Comparison of ENCODE assay signal across 8 cellular contexts in genomic region chr2:126655500-126656310, GRCh38. TPM values are rescaled to one million over a fixed set of nuclear protein-coding genes. Genes with fewer than 3 reads are reported as not detected.
DNase-seq lines count a peak whose midpoint lies in the region; ATAC-seq and TF ChIP-seq lines count a peak whose summit lies in the region.

GYPC (plus strand) TSS chr2:126656158; CDS start chr2:126656264, 106 bp downstream.

- TF ChIP-seq POLR2A in breast epithelium (IDR thresholded peaks at IDR 0.05): no peak
- no peak for TF ChIP-seq POLR2A in spleen (IDR thresholded peaks at IDR 0.05)

- 8 to 10% (median 10%) methylated on average over 36 to 38 of the region's 38 CpGs for WGBS in spleen, 5 donors

- no peak for TF ChIP-seq CTCF in breast epithelium (IDR thresholded peaks at IDR 0.05)
- peak in 1 of 11 experiments; percentile 20 for TF ChIP-seq CTCF in spleen (IDR thresholded peaks at IDR 0.05 in 8 of 11, conservative IDR thresholded peaks at IDR 0.05 in 3 of 11)

- peak; percentile 32 for ATAC-seq in HG03025 (IDR thresholded peaks at IDR 0.05; ENCODE audit: low FRiP score, unreplicated experiment)

- H3K27me3 ChIP-seq in breast epithelium (no peaks in the 10 kb centered on the region), spleen (replicated peaks in 1 of 7) (no peaks in the 10 kb centered on the region)

- H3K4me3 ChIP-seq in breast epithelium (peak within 1 kb of the TSS; percentile 73 to 94 (median 74)), spleen (peak within 1 kb of the TSS; percentile 33 to 86 (median 70))

- DNase-seq in NOMO-1 (lab: John Stamatoyannopoulos, UW; ENCODE audit: unreplicated experiment in 2 of 2): peak; percentile 10 to 63
- DNase-seq in NOMO-1 treated with dmso at 0.1 percent for 144 hours (lab: John Stamatoyannopoulos, UW; ENCODE audit: unreplicated experiment): no peak
- DNase-seq in breast epithelium (ENCODE audit: low spot score in 2 of 2): peak; percentile 62 to 78
- peak; percentile 70 for DNase-seq in iPS-NIHi7 (ENCODE audit: extremely low spot score)
- DNase-seq in spleen: peak; percentile 93
- no peak for DNase-seq in NCI-H2081 treated with DMSO at 0.1 percent for 48 hours (lab: John Stamatoyannopoulos, UW)

- intact Hi-C loops in T-helper 1 cell treated with Interleukin-12 subunit alpha and Interleukin-12 subunit beta and Interleukin-4 antibody, amounts not matched to agents 30 ng/mL and 1 ng/mL, for 36 hours (cut with micrococcal nuclease): loop anchor here (1.0 to 5.0 kb wide), 11 partner anchors 9 to 1662 kb away; partner anchors contain the start of genes BIN1, HS6ST1, IWS1 and MAP3K2
- intact Hi-C loops in breast epithelium (cut with DNase I; ENCODE audit: low total_unique reads): no loop called here
- intact Hi-C loops in spleen (cut with DNase I; ENCODE audit: low total_unique reads): no loop called here

- H3K27ac ChIP-seq in breast epithelium (peak within 1 kb of the TSS; percentile 91 to 97), spleen (peak within 1 kb of the TSS; percentile 84 to 97 (median 94))

- H3K36me3 ChIP-seq in breast epithelium: no peaks in the 10 kb centered on the region
- H3K36me3 ChIP-seq in spleen: peaks cover 0 to 9% (median 4%) of the 10 kb centered on the region in 6 donors

- H3K9me3 ChIP-seq in breast epithelium: no peaks in the 10 kb centered on the region
- H3K9me3 ChIP-seq in spleen: peaks cover 0 to 4% (median 0%) of the 10 kb centered on the region in 8 donors

- H3K4me1 ChIP-seq in breast epithelium (no peaks in the 10 kb centered on the region), spleen (peaks cover 36 to 64% (median 53%) of the 10 kb centered on the region in 6 donors)

RNA-seq across cellular contexts. Expression of gene GYPC, which starts in this region (rescaled TPM):
- 113 and 120 TPM in 2 replicates for total RNA-seq in T-helper 1 cell treated with Interleukin-12 subunit alpha and Interleukin-12 subunit beta and Interleukin-4 antibody, amounts not matched to agents 30 ng/mL and 1 ng/mL, for 36 hours
- total RNA-seq in breast epithelium: 100 to 1,000 TPM in 2 of 3 donors, 10 to 100 TPM in 1; 61.6 to 181 (median 127) TPM
- 100 to 1,000 TPM in 5 of 7 donors, 10 to 100 TPM in 2; 86.6 to 193 (median 138) TPM for total RNA-seq in spleen
- polyA plus RNA-seq in spleen: 100 to 1,000 TPM; 187 to 202 (median 201) TPM

Comparison
In these comparisons a context has a peak if more than half of its experiments do, and no peak if none do; other contexts are left out.
1. DNase-seq: peak in NOMO-1 (2 of 2), breast epithelium (2 of 2), iPS-NIHi7 (single experiment) and spleen (single experiment); none in NOMO-1 treated with dmso at 0.1 percent for 144 hours (single experiment) and NCI-H2081 treated with DMSO at 0.1 percent for 48 hours (single experiment).